ENCODE assay signal across 1 cellular context in the genomic region with DNA sequence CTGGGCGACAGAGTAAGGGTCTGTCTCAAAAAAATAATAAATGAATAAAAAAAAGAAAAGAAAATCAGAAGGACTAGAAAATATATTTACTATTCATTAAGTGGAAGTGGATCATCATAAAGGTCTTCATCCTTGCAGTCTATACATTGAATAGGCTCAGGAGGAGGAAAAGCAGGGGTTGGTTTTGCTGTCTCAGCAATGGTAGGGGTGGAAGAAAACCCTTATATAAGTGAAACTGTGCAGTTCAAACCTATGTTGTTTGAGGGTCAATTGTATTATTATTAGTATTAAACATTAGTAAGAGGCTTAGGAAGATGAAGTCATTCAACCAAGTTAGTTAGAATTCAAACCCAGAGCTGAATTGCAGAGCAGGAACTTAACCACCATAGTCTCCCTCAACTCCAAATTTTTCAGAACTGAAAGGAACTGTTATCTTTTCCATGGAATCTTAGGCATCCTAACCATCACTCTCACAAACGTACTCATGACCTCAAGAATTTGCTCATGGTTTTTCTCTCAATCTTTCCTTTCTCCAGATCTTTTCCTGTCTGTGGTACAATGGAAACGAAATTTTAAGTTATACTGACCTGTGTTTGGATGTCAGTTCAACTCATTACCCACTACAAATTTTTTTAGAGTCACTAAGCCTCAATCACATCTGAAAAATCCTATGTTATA.
TF ChIP-seq lines count a peak whose summit lies in the region.

No MANE protein-coding gene starts in this region.

TF ChIP-seq in IMR-90, 13 proteins besides CTCF, POLR2A, EP300 and RAD21:
- TF ChIP-seq MAFK (IDR thresholded peaks at IDR 0.05; ENCODE audit: low read depth, low read length) (peak; percentile 45; the same call in 1 of the 2 replicates), MXI1 (IDR thresholded peaks at IDR 0.05; ENCODE audit: borderline replicate concordance, low read depth, low read length) (no peak)
TF ChIP-seq in IMR-90: peak in this region for 1.
